In the genomic region with DNA sequence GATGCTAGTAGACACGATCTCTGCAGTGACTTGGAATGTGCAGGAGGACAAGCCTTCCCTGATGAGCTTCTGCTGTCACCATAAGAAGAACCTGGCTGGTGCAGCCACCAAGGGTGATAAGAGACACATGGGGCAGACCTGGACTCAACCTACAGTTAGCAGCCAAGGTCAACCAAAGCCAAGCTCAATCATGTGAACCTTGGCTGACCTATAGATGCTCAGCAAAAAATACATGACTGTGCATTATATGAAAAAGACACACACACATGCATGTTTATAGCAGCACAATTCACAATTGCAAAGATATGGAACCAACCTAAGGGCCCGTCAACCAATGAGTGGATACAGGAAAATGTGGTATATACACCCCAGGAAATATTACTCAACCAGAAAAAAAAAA, we compare ENCODE assay signal across 1 cellular context.
TF ChIP-seq lines count a peak whose summit lies in the region.

No MANE protein-coding gene starts in this region.

TF ChIP-seq in HepG2, 621 proteins besides CTCF, POLR2A, EP300 and RAD21 (continued from another document):
- TF ChIP-seq, protein P1, sequence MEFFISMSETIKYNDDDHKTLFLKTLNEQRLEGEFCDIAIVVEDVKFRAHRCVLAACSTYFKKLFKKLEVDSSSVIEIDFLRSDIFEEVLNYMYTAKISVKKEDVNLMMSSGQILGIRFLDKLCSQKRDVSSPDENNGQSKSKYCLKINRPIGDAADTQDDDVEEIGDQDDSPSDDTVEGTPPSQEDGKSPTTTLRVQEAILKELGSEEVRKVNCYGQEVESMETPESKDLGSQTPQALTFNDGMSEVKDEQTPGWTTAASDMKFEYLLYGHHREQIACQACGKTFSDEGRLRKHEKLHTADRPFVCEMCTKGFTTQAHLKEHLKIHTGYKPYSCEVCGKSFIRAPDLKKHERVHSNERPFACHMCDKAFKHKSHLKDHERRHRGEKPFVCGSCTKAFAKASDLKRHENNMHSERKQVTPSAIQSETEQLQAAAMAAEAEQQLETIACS (CRISPR knock-in tag; IDR thresholded peaks at IDR 0.05), result no peak
- TF ChIP-seq MAFF (IDR thresholded peaks at IDR 0.05; ENCODE audit: low read depth, low read length), result peak; percentile 46; the same call in 1 of the 2 replicates
- no peak for TF ChIP-seq SOX6 (IDR thresholded peaks at IDR 0.05)
- TF ChIP-seq SOX6 (CRISPR knock-in tag; IDR thresholded peaks at IDR 0.05), result no peak
